8 cellular contexts compared by ENCODE assay signal in the genomic region with DNA sequence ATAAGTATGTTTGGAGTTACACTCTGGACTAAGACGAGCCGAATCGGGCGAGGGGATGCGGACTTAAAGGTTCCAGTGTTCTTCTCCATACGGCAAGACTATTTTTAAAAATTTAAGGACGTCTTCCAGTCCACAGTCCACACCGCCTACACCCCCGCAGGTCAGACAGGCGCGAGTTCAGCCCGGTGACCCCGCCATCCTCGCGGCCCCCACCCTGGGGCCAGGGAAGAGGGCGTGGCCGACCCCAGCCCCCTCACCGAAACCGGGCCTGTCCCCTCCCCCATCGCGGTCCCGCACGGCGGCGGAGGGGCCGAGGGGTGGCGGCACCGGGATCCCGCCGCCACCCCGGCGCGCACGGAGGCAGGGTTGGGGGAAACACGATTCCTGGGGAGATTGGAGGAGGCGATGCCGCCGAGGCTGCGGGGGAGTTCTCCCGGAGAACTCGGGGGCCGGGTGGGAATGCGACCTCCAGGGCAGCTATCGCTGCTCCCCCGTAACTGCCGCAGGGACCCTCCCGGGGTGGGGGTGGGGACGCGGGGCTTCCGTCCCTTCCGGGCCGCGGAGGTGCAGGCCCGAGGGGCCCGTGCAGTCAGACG. TPM values are rescaled to one million over a fixed set of nuclear protein-coding genes. Genes with fewer than 3 reads are reported as not detected.
A peak's percentile ranks its signal among the peaks of the same experiment; 100 is the strongest.
DNase-seq lines count a peak whose midpoint lies in the region; ATAC-seq and TF ChIP-seq lines count a peak whose summit lies in the region.

No MANE protein-coding gene starts in this region.

- no peak overlapping the region for H3K27ac ChIP-seq in ectodermal cell (ENCODE audit: insufficient read depth, low read depth, low read length, poor library complexity, severe bottlenecking)
- H3K27ac ChIP-seq in naive thymus-derived CD4-positive, alpha-beta T cell (ENCODE audit: low read depth, low read length), result no peak overlapping the region

- peaks cover 13% of the 10 kb centered on the region for H3K4me1 ChIP-seq in ectodermal cell (ENCODE audit: control insufficient read depth, insufficient read depth, low read length)
- H3K4me1 ChIP-seq in naive thymus-derived CD4-positive, alpha-beta T cell (ENCODE audit: control insufficient read depth in 2 of 2, insufficient read depth in 2 of 2, low read length in 2 of 2), result no peaks in the 10 kb centered on the region

- no peaks in the 10 kb centered on the region for H3K36me3 ChIP-seq in ectodermal cell (ENCODE audit: control insufficient read depth, insufficient read depth, low read length)
- H3K36me3 ChIP-seq in naive thymus-derived CD4-positive, alpha-beta T cell (ENCODE audit: control insufficient read depth in 2 of 3, insufficient read depth in 3 of 3, low read length in 3 of 3), result no peaks in the 10 kb centered on the region

- no peak for DNase-seq in activated CD4-positive, alpha-beta T cell treated with anti-CD3 and anti-CD28 coated beads, Interleukin-2, amount 10 ng/mL, durations not matched to agents 24 days and 14 days
- no peak for DNase-seq in activated CD4-positive, alpha-beta T cell treated with anti-CD3 and anti-CD28 coated beads for 1 hour
- DNase-seq in LNCaP clone FGC (ENCODE audit: low read depth) (no peak), UCSD-AML1 (lab: John Stamatoyannopoulos, UW; ENCODE audit: unreplicated experiment) (no peak), kidney tubule cell (ENCODE audit: low spot score) (no peak)
- peak in 2 of 9 donors; percentile 15 to 22 for DNase-seq in naive thymus-derived CD4-positive, alpha-beta T cell

- H3K27me3 ChIP-seq in ectodermal cell (ENCODE audit: control insufficient read depth, insufficient read depth, low read length, poor library complexity, severe bottlenecking), result peaks cover 52% of the 10 kb centered on the region
- no peaks in the 10 kb centered on the region for H3K27me3 ChIP-seq in naive thymus-derived CD4-positive, alpha-beta T cell (ENCODE audit: control insufficient read depth in 2 of 2, insufficient read depth in 2 of 2, low read length in 2 of 2)

- TF ChIP-seq CTCF in LNCaP clone FGC (IDR thresholded peaks at IDR 0.05; ENCODE audit: control insufficient read depth, extremely low read depth, insufficient read depth), result no peak

- CTCF ChIA-PET in naive thymus-derived CD4-positive, alpha-beta T cell (lab: Charles Lee), result interaction anchor here (1.1 kb wide), 1 partner anchor 34 kb away, joined by 3 read pairs; no protein-coding TSS in a partner anchor

- H3K4me1 Mint-ChIP-seq in activated CD4-positive, alpha-beta T cell treated with anti-CD3 and anti-CD28 coated beads, Interleukin-2, amount 10 ng/mL, durations not matched to agents 24 days and 14 days, result peaks cover 16% of the 10 kb centered on the region
- H3K4me1 Mint-ChIP-seq in naive thymus-derived CD4-positive, alpha-beta T cell, result peaks cover 0 to 16% (median 11%) of the 10 kb centered on the region in 7 donors

- peaks cover 51% of the 10 kb centered on the region for H3K27me3 Mint-ChIP-seq in activated CD4-positive, alpha-beta T cell treated with anti-CD3 and anti-CD28 coated beads, Interleukin-2, amount 10 ng/mL, durations not matched to agents 24 days and 14 days
- peaks cover 8 to 65% (median 17%) of the 10 kb centered on the region in 5 donors for H3K27me3 Mint-ChIP-seq in naive thymus-derived CD4-positive, alpha-beta T cell

- peak overlapping the region; percentile 51 for H3K4me3 Mint-ChIP-seq in activated CD4-positive, alpha-beta T cell treated with anti-CD3 and anti-CD28 coated beads, Interleukin-2, amount 10 ng/mL, durations not matched to agents 24 days and 14 days
- H3K4me3 Mint-ChIP-seq in naive thymus-derived CD4-positive, alpha-beta T cell, result peak overlapping the region; percentile 59 to 88 (median 79)

- H3K27ac Mint-ChIP-seq in activated CD4-positive, alpha-beta T cell treated with anti-CD3 and anti-CD28 coated beads, Interleukin-2, amount 10 ng/mL, durations not matched to agents 24 days and 14 days, result no peak overlapping the region
- H3K27ac Mint-ChIP-seq in naive thymus-derived CD4-positive, alpha-beta T cell, result peak overlapping the region in 4 of 9 donors; percentile 48 to 88 (median 72)

- intact Hi-C loops in activated CD4-positive, alpha-beta T cell treated with anti-CD3 and anti-CD28 coated beads, Interleukin-2, amount 10 ng/mL, durations not matched to agents 24 days and 14 days (cut with micrococcal nuclease), result loop anchor here (2.0 to 5.0 kb wide), 2 partner anchors 23 to 198 kb away; no protein-coding TSS in a partner anchor
- intact Hi-C loops in naive thymus-derived CD4-positive, alpha-beta T cell (cut with micrococcal nuclease), result loop anchor here (1.0 to 10.0 kb wide), 3 partner anchors 35 to 199 kb away; no protein-coding TSS in a partner anchor

- no peaks in the 10 kb centered on the region for H3K9me3 ChIP-seq in ectodermal cell (ENCODE audit: control insufficient read depth, low read length)
- no peaks in the 10 kb centered on the region for H3K9me3 ChIP-seq in naive thymus-derived CD4-positive, alpha-beta T cell (ENCODE audit: control insufficient read depth in 2 of 3, low read length in 3 of 3)

- POLR2A ChIA-PET in naive thymus-derived CD4-positive, alpha-beta T cell (lab: Charles Lee), result no interaction called here

- no peaks in the 10 kb centered on the region for H3K36me3 Mint-ChIP-seq in activated CD4-positive, alpha-beta T cell treated with anti-CD3 and anti-CD28 coated beads, Interleukin-2, amount 10 ng/mL, durations not matched to agents 24 days and 14 days (ENCODE audit: low read depth)
- H3K36me3 Mint-ChIP-seq in naive thymus-derived CD4-positive, alpha-beta T cell, result peaks cover 0 to 2% (median 0%) of the 10 kb centered on the region in 5 donors

- peak overlapping the region; percentile 49 for H3K4me3 ChIP-seq in LNCaP clone FGC (ENCODE audit: low read depth, low read length)
- peak overlapping the region; percentile 58 for H3K4me3 ChIP-seq in ectodermal cell (ENCODE audit: insufficient read depth, low read depth, low read length)
- H3K4me3 ChIP-seq in naive thymus-derived CD4-positive, alpha-beta T cell (ENCODE audit: low read length), result peak overlapping the region; percentile 50

- WGBS in ectodermal cell, 2 experiments, result 1% methylated on average over 56 of the region's 56 CpGs

- H3K9me3 Mint-ChIP-seq in activated CD4-positive, alpha-beta T cell treated with anti-CD3 and anti-CD28 coated beads, Interleukin-2, amount 10 ng/mL, durations not matched to agents 24 days and 14 days, result no peaks in the 10 kb centered on the region
- H3K9me3 Mint-ChIP-seq in naive thymus-derived CD4-positive, alpha-beta T cell, result no peaks in the 10 kb centered on the region

- ATAC-seq in naive thymus-derived CD4-positive, alpha-beta T cell, result peak; percentile 18
- ATAC-seq in GM18873 (IDR thresholded peaks at IDR 0.05; ENCODE audit: low FRiP score, unreplicated experiment), result no peak

RNA-seq across cellular contexts. Expression of a gene that starts 24.6 kb away (rescaled TPM):
- total RNA-seq in activated CD4-positive, alpha-beta T cell treated with anti-CD3 and anti-CD28 coated beads, Interleukin-2, amount 10 ng/mL, durations not matched to agents 24 days and 14 days, result 21.8 and 22.4 TPM in 2 replicates
- polyA plus RNA-seq in ectodermal cell (2013, experiment 1 of 4), result 3.6 TPM
- polyA plus RNA-seq in ectodermal cell (2013, experiment 2 of 4), result 1.9 TPM
- polyA plus RNA-seq in ectodermal cell (2013, experiment 3 of 4), result 2.5 TPM
- polyA plus RNA-seq in ectodermal cell (2013, experiment 4 of 4), result 3.9 TPM
- total RNA-seq in naive thymus-derived CD4-positive, alpha-beta T cell, result 10 to 100 TPM; 21.2 to 79.4 (median 30.1) TPM
- polyA plus RNA-seq in naive thymus-derived CD4-positive, alpha-beta T cell, result 1 to 10 TPM; 5.3 to 6.5 TPM
